ENCODE assay signal across 8 cellular contexts in the genomic region with DNA sequence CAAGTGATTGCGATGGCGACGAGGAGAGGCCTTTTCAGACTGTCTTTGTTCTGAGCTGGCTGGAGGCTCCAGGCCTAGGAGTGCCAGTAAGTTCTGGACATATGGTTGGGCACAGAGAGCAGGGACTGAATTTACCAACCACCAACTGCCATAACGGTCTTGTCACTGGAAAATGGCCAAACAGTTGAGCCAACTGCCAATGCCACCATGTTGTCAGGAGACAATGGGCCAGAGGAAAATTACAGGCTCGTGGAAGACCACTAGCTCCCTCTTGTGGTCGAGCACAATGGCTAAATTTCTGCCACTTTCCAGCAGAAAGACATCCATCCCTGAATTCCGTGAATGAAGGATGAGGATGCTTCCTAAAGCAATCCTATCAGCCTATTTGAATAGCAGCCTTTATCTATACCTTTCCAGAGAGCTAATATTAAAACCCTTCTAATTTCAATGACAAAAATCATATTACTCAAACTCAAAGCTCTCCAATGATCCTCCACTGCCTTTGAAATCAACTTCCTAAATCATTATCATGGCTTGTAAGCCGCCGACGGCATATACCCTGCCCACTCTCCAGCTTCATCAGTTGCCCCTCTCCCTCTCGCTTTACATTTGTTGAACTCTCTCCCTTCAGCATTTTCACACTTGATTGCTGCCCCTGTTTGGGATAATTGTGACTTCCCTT.
DNase-seq lines count a peak whose midpoint lies in the region; ATAC-seq and TF ChIP-seq lines count a peak whose summit lies in the region.

No MANE protein-coding gene starts in this region.

- no peaks in the 10 kb centered on the region for H3K36me3 ChIP-seq in adipocyte (ENCODE audit: control insufficient read depth, insufficient read depth, low read length, severe bottlenecking)
- H3K36me3 ChIP-seq in sigmoid colon, result no peaks in the 10 kb centered on the region

- TF ChIP-seq CTCF in C4-2B (conservative IDR thresholded peaks at IDR 0.05) (peak; percentile 89), sigmoid colon (IDR thresholded peaks at IDR 0.05) (peak; percentile 19 to 50 (median 44))

- WGBS in sigmoid colon, 2 donors, result 59 to 73% methylated on average over 11 of the region's 11 CpGs

- TF ChIP-seq POLR2A in sigmoid colon (IDR thresholded peaks at IDR 0.05), result no peak

- no peak overlapping the region for H3K27ac ChIP-seq in C4-2B
- peak overlapping the region in 1 of 4 donors; percentile 43 for H3K27ac ChIP-seq in sigmoid colon

- intact Hi-C loops in left ventricle myocardium superior (cut with micrococcal nuclease) (no loop called here), sigmoid colon (cut with DNase I) (loop anchor here (2.0 kb wide), 1 partner anchor 634 kb away; no protein-coding TSS in a partner anchor)

- H3K9me3 ChIP-seq in adipocyte (ENCODE audit: control insufficient read depth, low read length) (no peaks in the 10 kb centered on the region), sigmoid colon (no peaks in the 10 kb centered on the region)

- ATAC-seq in left ventricle myocardium superior, result peak; percentile 30
- no peak for ATAC-seq in GM21737 (IDR thresholded peaks at IDR 0.05; ENCODE audit: unreplicated experiment)
- no peak for ATAC-seq in GM21367 (IDR thresholded peaks at IDR 0.05; ENCODE audit: unreplicated experiment)

- no peaks in the 10 kb centered on the region for H3K27me3 ChIP-seq in adipocyte (replicated peaks; ENCODE audit: control insufficient read depth, insufficient read depth, low read length)
- H3K27me3 ChIP-seq in sigmoid colon, result no peaks in the 10 kb centered on the region

- peaks cover 25% of the 10 kb centered on the region for H3K4me1 ChIP-seq in adipocyte (ENCODE audit: control insufficient read depth, insufficient read depth, low read length)
- H3K4me1 ChIP-seq in sigmoid colon, result no peaks in the 10 kb centered on the region

- TF ChIP-seq EP300 in sigmoid colon (IDR thresholded peaks at IDR 0.05), result no peak

- peak; percentile 66 for DNase-seq in H4 (ENCODE audit: low spot score)
- DNase-seq in NCI-H774 (lab: John Stamatoyannopoulos, UW), result peak; percentile 73
- peak; percentile 62 for DNase-seq in adipocyte (ENCODE audit: low read depth)
- DNase-seq in left ventricle myocardium superior, result peak; percentile 25
- peak; percentile 66 for DNase-seq in sigmoid colon

- H3K4me3 ChIP-seq in adipocyte (ENCODE audit: low read length) (no peak overlapping the region), sigmoid colon (no peak overlapping the region)

- no peak overlapping the region for H3K9ac ChIP-seq in adipocyte (ENCODE audit: low read length)
